1 cellular context compared by ENCODE assay signal in genomic region chr18:6362559-6363129, GRCh38.
TF ChIP-seq lines count a peak whose summit lies in the region.

No MANE protein-coding gene starts in this region.

TF ChIP-seq in K562, 482 proteins besides CTCF, POLR2A, EP300 and RAD21 (continued from another document):
- TF ChIP-seq STAT5A (IDR thresholded peaks at IDR 0.05; ENCODE audit: borderline replicate concordance, low read length) (no peak), KAT8 (IDR thresholded peaks at IDR 0.05; ENCODE audit: low read depth) (no peak)
